Comparison of ENCODE assay signal across 26 cellular contexts in genomic region chr1:81780705-81781454, GRCh38. TPM values are rescaled to one million over a fixed set of nuclear protein-coding genes. Genes with fewer than 3 reads are reported as not detected.
"Had no signal": no experiment of that assay in that cellular context is flagged by ENCODE, and none has a peak within 500 bp of the region (broad histone marks: within the 10 kb centered on the region; RNA-seq: fewer than 3 reads in every experiment).

No MANE protein-coding gene starts in this region.

- H3K27ac ChIP-seq: breast epithelium, coronary artery, RWPE1, SJSA1 had no signal

- H3K36me3 ChIP-seq: breast epithelium, MG63, SJSA1 had no signal

- H3K27me3 ChIP-seq: breast epithelium, MG63, SJSA1 had no signal

- H3K4me3 ChIP-seq: breast epithelium, coronary artery, MG63, SJSA1 had no signal

- H3K9me3 ChIP-seq: breast epithelium, MG63, SJSA1 had no signal

- DNase-seq: activated B cell treated with CpG ODN at 0.5 μM for 24 hours; activated CD4-positive, alpha-beta T cell treated with anti-CD3 and anti-CD28 coated beads for 1 hour; activated CD4-positive, alpha-beta T cell treated with anti-CD3 and anti-CD28 coated beads, Interleukin-2, amount 10 ng/mL, durations not matched to agents 24 days and 14 days; activated CD4-positive, alpha-beta T cell treated with anti-CD3 and anti-CD28 coated beads, Interleukin-2, amount 50 U/mL, for 48 hours; activated CD8-positive, alpha-beta memory T cell treated with anti-CD3 and anti-CD28 coated beads, Interleukin-2, amount 10 ng/mL, durations not matched to agents 7 days and 5 days; activated effector memory CD4-positive, alpha-beta T cell treated with Interleukin-2 at 50 U/mL for 16 hours; activated naive CD4-positive, alpha-beta T cell; activated T-cell treated with anti-CD3 and anti-CD28 coated beads, Interleukin-2, amount 50 U/mL, for 24 hours; aorta; central memory CD4-positive, alpha-beta T cell; KG1; MG63; MV-4-11; NCI-H1092 treated with DMSO at 0.1 percent for 48 hours; NCI-H1417 treated with DMSO at 0.1 percent for 48 hours; NCI-H1694; NCI-H2029 treated with DMSO at 0.1 percent for 48 hours; NCI-H2171; NCI-H2227 treated with DMSO at 0.1 percent for 48 hours; OCI-M1; SHP77 had no signal

- H3K4me1 ChIP-seq: breast epithelium, SJSA1 had no signal

RNA-seq across cellular contexts. Expression of gene ADGRL2, which starts 19.9 kb away (rescaled TPM):
- total RNA-seq: activated B cell treated with CpG ODN at 0.5 μM for 24 hours; activated T-helper 1 cell treated with anti-CD3 and anti-CD28 coated beads, Interleukin-12 subunit alpha, Interleukin-12 subunit beta, Interleukin-2, Interleukin-4 antibody, amounts not matched to agents 30 ng/mL and 10 ng/mL and 1 ng/mL, durations not matched to agents 14 hours and 24 hours and 36 hours had no signal
